In the genomic region with DNA sequence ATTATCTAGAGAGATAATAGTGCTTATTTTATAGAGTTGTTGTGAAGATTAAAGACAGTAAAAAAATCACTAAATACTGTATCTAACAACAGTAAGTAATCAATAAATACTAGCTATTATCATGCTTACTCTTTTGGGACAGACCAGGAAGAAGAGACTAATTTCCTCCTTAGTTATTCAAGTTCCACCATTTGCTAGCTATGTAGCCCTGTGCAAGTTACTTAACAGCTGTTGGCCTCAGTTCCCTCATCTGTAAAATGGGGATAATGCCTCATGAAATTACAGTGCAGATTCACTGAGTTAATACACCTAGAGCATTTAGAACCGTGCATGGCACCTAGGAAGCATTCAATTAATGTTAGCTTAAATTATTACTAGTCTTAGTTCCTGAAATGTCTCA, we compare ENCODE assay signal across 1 cellular context.
TF ChIP-seq lines count a peak whose summit lies in the region.

No MANE protein-coding gene starts in this region.

TF ChIP-seq in GM12878, 131 proteins besides CTCF, POLR2A, EP300 and RAD21:
- TF ChIP-seq CBX5 (IDR thresholded peaks at IDR 0.05; ENCODE audit: low read depth): no peak
- no peak for TF ChIP-seq RELA (IDR thresholded peaks at IDR 0.05; ENCODE audit: borderline replicate concordance, partially characterized antibody)
- no peak for TF ChIP-seq ZNF384 (IDR thresholded peaks at IDR 0.05; ENCODE audit: borderline replicate concordance, low read depth, low read length)
- TF ChIP-seq YBX1 (IDR thresholded peaks at IDR 0.05): no peak
- TF ChIP-seq MTA3 (IDR thresholded peaks at IDR 0.05; ENCODE audit: borderline replicate concordance, low read length): no peak
- TF ChIP-seq SMARCA5 (IDR thresholded peaks at IDR 0.05): no peak
- no peak for TF ChIP-seq ZNF274 (IDR thresholded peaks at IDR 0.05; ENCODE audit: insufficient read depth, insufficient read length)
- TF ChIP-seq, protein P1, sequence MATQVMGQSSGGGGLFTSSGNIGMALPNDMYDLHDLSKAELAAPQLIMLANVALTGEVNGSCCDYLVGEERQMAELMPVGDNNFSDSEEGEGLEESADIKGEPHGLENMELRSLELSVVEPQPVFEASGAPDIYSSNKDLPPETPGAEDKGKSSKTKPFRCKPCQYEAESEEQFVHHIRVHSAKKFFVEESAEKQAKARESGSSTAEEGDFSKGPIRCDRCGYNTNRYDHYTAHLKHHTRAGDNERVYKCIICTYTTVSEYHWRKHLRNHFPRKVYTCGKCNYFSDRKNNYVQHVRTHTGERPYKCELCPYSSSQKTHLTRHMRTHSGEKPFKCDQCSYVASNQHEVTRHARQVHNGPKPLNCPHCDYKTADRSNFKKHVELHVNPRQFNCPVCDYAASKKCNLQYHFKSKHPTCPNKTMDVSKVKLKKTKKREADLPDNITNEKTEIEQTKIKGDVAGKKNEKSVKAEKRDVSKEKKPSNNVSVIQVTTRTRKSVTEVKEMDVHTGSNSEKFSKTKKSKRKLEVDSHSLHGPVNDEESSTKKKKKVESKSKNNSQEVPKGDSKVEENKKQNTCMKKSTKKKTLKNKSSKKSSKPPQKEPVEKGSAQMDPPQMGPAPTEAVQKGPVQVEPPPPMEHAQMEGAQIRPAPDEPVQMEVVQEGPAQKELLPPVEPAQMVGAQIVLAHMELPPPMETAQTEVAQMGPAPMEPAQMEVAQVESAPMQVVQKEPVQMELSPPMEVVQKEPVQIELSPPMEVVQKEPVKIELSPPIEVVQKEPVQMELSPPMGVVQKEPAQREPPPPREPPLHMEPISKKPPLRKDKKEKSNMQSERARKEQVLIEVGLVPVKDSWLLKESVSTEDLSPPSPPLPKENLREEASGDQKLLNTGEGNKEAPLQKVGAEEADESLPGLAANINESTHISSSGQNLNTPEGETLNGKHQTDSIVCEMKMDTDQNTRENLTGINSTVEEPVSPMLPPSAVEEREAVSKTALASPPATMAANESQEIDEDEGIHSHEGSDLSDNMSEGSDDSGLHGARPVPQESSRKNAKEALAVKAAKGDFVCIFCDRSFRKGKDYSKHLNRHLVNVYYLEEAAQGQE (IDR thresholded peaks at IDR 0.05; ENCODE audit: low read depth, low read length): no peak
- TF ChIP-seq YY1 (IDR thresholded peaks at IDR 0.05; ENCODE audit: low read depth, low read length): no peak
- TF ChIP-seq EZH2 (IDR thresholded peaks at IDR 0.05; ENCODE audit: borderline replicate concordance, control insufficient read depth, low read depth, low read length): no peak
TF ChIP-seq in GM12878: peak in this region for 0.
